In the genomic region with DNA sequence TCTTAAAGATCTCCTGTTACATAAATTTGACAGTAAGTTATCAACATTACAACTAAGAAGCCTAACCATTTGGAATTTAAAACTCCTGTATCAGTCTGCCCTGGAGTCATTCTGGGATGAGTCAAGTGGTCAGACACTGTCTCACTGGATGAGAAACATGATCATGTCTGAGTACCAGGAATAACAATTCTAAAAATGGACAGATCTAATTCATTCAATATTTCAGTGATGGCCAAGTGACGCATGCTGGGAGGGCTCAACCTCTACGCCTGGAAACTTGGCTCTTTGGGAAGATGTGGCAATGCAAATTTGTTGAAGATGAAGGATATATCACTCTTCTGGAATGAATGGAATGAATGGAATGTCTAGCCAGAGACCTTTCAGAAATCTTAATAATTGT, we compare ENCODE assay signal across 11 cellular contexts.
DNase-seq lines count a peak whose midpoint lies in the region; ATAC-seq and TF ChIP-seq lines count a peak whose summit lies in the region.
"Had no signal": no experiment of that assay in that cellular context is flagged by ENCODE, and none has a peak within 500 bp of the region (broad histone marks: within the 10 kb centered on the region; RNA-seq: fewer than 3 reads in every experiment).

No MANE protein-coding gene starts in this region.

- H3K9ac ChIP-seq in MM.1S (ENCODE audit: low read length) = no peak overlapping the region
- H3K9ac ChIP-seq: KMS-11 had no signal

- H3K9me3 ChIP-seq in MM.1S (replicated peaks; ENCODE audit: insufficient read depth, low read length) = no peaks in the 10 kb centered on the region

- no peak overlapping the region for H2AFZ ChIP-seq in MM.1S (ENCODE audit: low read length)

- no peaks in the 10 kb centered on the region for H3F3A ChIP-seq in MM.1S (ENCODE audit: insufficient read depth, low read length)

- H3K9me2 ChIP-seq in MM.1S (replicated peaks; ENCODE audit: insufficient read depth, low read length) = no peaks in the 10 kb centered on the region

- H3K27me3 ChIP-seq in MM.1S (replicated peaks; ENCODE audit: insufficient read depth, low read length) = no peaks in the 10 kb centered on the region

- no peak overlapping the region for H3K27ac ChIP-seq in MM.1S (ENCODE audit: low read length)
- H3K27ac ChIP-seq: KMS-11 had no signal

- in situ Hi-C loops in GM13977 (cut with MboI; ENCODE audit: low pct_unique_long_range_greater_than_20kb, low sequenced_read_pairs, unreplicated experiment) = no loop called here

- peak; percentile 8 for DNase-seq in GOT3 (lab: John Stamatoyannopoulos, UW)
- DNase-seq in SW 1271 (lab: John Stamatoyannopoulos, UW) = peak; percentile 43 to 77
- peak; percentile 85 for DNase-seq in fibroblast of villous mesenchyme (ENCODE audit: low read depth)
- peak; percentile 69 for DNase-seq in retinal pigment epithelial cell (ENCODE audit: low read depth)
- DNase-seq in NCI-H146 (lab: John Stamatoyannopoulos, UW) = no peak
- DNase-seq in MM.1S = no peak
- DNase-seq in GM13977 (ENCODE audit: low spot score) = no peak
- DNase-seq: effector memory CD4-positive, alpha-beta T cell; NCI-H526 treated with DMSO at 0.1 percent for 48 hours had no signal

- no peaks in the 10 kb centered on the region for H3K36me3 ChIP-seq in MM.1S (replicated peaks; ENCODE audit: insufficient read depth, low read length)

- H3K4me3 ChIP-seq in fibroblast of villous mesenchyme (ENCODE audit: low read depth, low read length) (no peak overlapping the region), retinal pigment epithelial cell (ENCODE audit: low read length) (no peak overlapping the region), MM.1S (ENCODE audit: low read length) (no peak overlapping the region)

- no peak for TF ChIP-seq CTCF in fibroblast of villous mesenchyme (IDR thresholded peaks at IDR 0.05; ENCODE audit: insufficient read depth, low read depth, low read length)
- no peak for TF ChIP-seq CTCF in retinal pigment epithelial cell (conservative IDR thresholded peaks at IDR 0.05; ENCODE audit: low read depth, low read length)
- no peak for TF ChIP-seq CTCF in MM.1S (IDR thresholded peaks at IDR 0.05; ENCODE audit: low read length)
- no peak for TF ChIP-seq CTCF in GM13977 (IDR thresholded peaks at IDR 0.05; ENCODE audit: extremely low read depth, insufficient read depth, missing control alignments)

- H3K4me1 ChIP-seq in MM.1S (ENCODE audit: low read length) = no peaks in the 10 kb centered on the region

- H3K79me2 ChIP-seq in MM.1S (ENCODE audit: low read length) = no peaks in the 10 kb centered on the region

- no peak overlapping the region for H3K4me2 ChIP-seq in MM.1S (ENCODE audit: low read depth, low read length)
- H3K4me2 ChIP-seq: KMS-11 had no signal

- no peak for ATAC-seq in HG02763 (IDR thresholded peaks at IDR 0.05; ENCODE audit: unreplicated experiment)

- no peaks in the 10 kb centered on the region for H4K20me1 ChIP-seq in MM.1S (ENCODE audit: insufficient read depth, low read length)

Comparison
In these comparisons a context has a peak if more than half of its experiments do, and no peak if none do; other contexts are left out.
1. DNase-seq: peak in GOT3 (single experiment), SW 1271 (2 of 2), fibroblast of villous mesenchyme (single experiment) and retinal pigment epithelial cell (single experiment); none in NCI-H146 (single experiment), MM.1S (single experiment) and GM13977 (single experiment).